In genomic region chr3:59979542-59979941, GRCh38 we compare ENCODE assay signal across 23 cellular contexts.
A peak's percentile ranks its signal among the peaks of the same experiment; 100 is the strongest.
DNase-seq lines count a peak whose midpoint lies in the region; ATAC-seq and TF ChIP-seq lines count a peak whose summit lies in the region.
"Had no signal": no experiment of that assay in that cellular context is flagged by ENCODE, and none has a peak within 500 bp of the region (broad histone marks: within the 10 kb centered on the region; RNA-seq: fewer than 3 reads in every experiment).

No MANE protein-coding gene starts in this region.

- POLR2A ChIA-PET in activated CD4-positive, alpha-beta T cell treated with anti-CD3 and anti-CD28 coated beads for 36 hours (lab: Charles Lee) = interaction anchor here (0.7 to 0.9 kb wide), 3 partner anchors 13 to 1027 kb away, joined by 3 read pairs; no protein-coding TSS in a partner anchor

- ATAC-seq in activated CD4-positive, alpha-beta T cell treated with anti-CD3 and anti-CD28 coated beads for 36 hours = peak; percentile 93
- no peak for ATAC-seq in HG03469 (IDR thresholded peaks at IDR 0.05; ENCODE audit: unreplicated experiment)
- ATAC-seq: Panc1 had no signal

- H3K9me3 Mint-ChIP-seq in activated CD4-positive, alpha-beta T cell treated with anti-CD3 and anti-CD28 coated beads for 36 hours (ENCODE audit: low read depth) = peaks cover 8% of the 10 kb centered on the region
- no peaks in the 10 kb centered on the region for H3K9me3 Mint-ChIP-seq in glutamatergic neuron (ENCODE audit: unreplicated experiment)
- H3K9me3 Mint-ChIP-seq: nephron had no signal

- peak; percentile 53 for DNase-seq in activated CD4-positive, alpha-beta T cell treated with anti-CD3 and anti-CD28 coated beads for 36 hours
- DNase-seq in activated CD4-positive, alpha-beta T cell treated with anti-CD3 and anti-CD28 coated beads for 1 hour = no peak
- peak in 2 of 3 donors; percentile 16 to 25 for DNase-seq in stimulated activated CD4-positive, alpha-beta T cell treated with anti-CD3 and anti-CD28 coated beads, Interleukin-12 subunit alpha, Interleukin-12 subunit beta, amount 100 ng/mL, for 48 hours (ENCODE audit: low read depth in 2 of 3, low spot score in 1 of 3)
- DNase-seq in stimulated activated CD4-positive, alpha-beta T cell treated with anti-CD3 and anti-CD28 coated beads, Interleukin-12 subunit alpha, Interleukin-12 subunit beta, amount 100 ng/mL, for 4 hours = no peak
- no peak for DNase-seq in glutamatergic neuron
- no peak for DNase-seq in NCI-H2227 (lab: John Stamatoyannopoulos, UW; ENCODE audit: unreplicated experiment)
- DNase-seq in NCI-H345 (lab: John Stamatoyannopoulos, UW) = no peak
- DNase-seq: activated CD8-positive, alpha-beta memory T cell treated with anti-CD3 and anti-CD28 coated beads for 24 hours; amniotic stem cell; KBM-7; kidney; MG63; NCI-H2029; NCI-H2227 treated with DMSO at 0.1 percent for 48 hours; SHP77 treated with DMSO at 0.1 percent for 48 hours; T1000; testis; WERI-Rb-1 had no signal

- peaks cover 57% of the 10 kb centered on the region for H3K4me1 Mint-ChIP-seq in activated CD4-positive, alpha-beta T cell treated with anti-CD3 and anti-CD28 coated beads for 36 hours
- peaks cover 35% of the 10 kb centered on the region for H3K4me1 Mint-ChIP-seq in glutamatergic neuron (ENCODE audit: low read depth, unreplicated experiment)
- H3K4me1 Mint-ChIP-seq: mesothelial cell of epicardium, nephron had no signal

- H3K36me3 Mint-ChIP-seq in activated CD4-positive, alpha-beta T cell treated with anti-CD3 and anti-CD28 coated beads for 36 hours (ENCODE audit: low read depth) = peaks cover 16% of the 10 kb centered on the region
- H3K36me3 Mint-ChIP-seq in glutamatergic neuron (ENCODE audit: unreplicated experiment) = no peaks in the 10 kb centered on the region
- H3K36me3 Mint-ChIP-seq: mesothelial cell of epicardium had no signal

- CTCF ChIA-PET in activated CD4-positive, alpha-beta T cell treated with anti-CD3 and anti-CD28 coated beads for 36 hours (lab: Charles Lee) = interaction anchor here (0.8 to 1.2 kb wide), 4 partner anchors 9 to 87 kb away, joined by 3 read pairs; no protein-coding TSS in a partner anchor

- H3K27ac Mint-ChIP-seq in activated CD4-positive, alpha-beta T cell treated with anti-CD3 and anti-CD28 coated beads for 36 hours = peak overlapping the region; percentile 89
- H3K27ac Mint-ChIP-seq in glutamatergic neuron (ENCODE audit: unreplicated experiment) = peak overlapping the region; percentile 78
- H3K27ac Mint-ChIP-seq: mesothelial cell of epicardium, nephron had no signal

- intact Hi-C loops in activated CD4-positive, alpha-beta T cell treated with anti-CD3 and anti-CD28 coated beads for 36 hours (cut with DNase I, micrococcal nuclease) = loop anchor here in 1 of 2 experiments (1.0 to 2.0 kb wide), 2 partner anchors 37 to 44 kb away; no protein-coding TSS in a partner anchor

- no peaks in the 10 kb centered on the region for H3K27me3 Mint-ChIP-seq in activated CD4-positive, alpha-beta T cell treated with anti-CD3 and anti-CD28 coated beads for 36 hours
- H3K27me3 Mint-ChIP-seq in glutamatergic neuron (ENCODE audit: unreplicated experiment) = peaks cover 2% of the 10 kb centered on the region
- H3K27me3 Mint-ChIP-seq: stimulated activated naive B cell treated with anti-CD40 and anti-IgM and Interleukin-4, amounts not matched to agents 10 μg/mL and 1 μg/mL and 100 μg/mL, for 72 hours had no signal

- TF ChIP-seq CTCF in glutamatergic neuron (IDR thresholded peaks at IDR 0.05; ENCODE audit: partially characterized antibody, unreplicated experiment) = no peak

- H3K4me3 Mint-ChIP-seq in activated CD4-positive, alpha-beta T cell treated with anti-CD3 and anti-CD28 coated beads for 36 hours = peak overlapping the region; percentile 21
- H3K4me3 Mint-ChIP-seq in glutamatergic neuron (ENCODE audit: unreplicated experiment) = no peak overlapping the region
- H3K4me3 Mint-ChIP-seq: mesothelial cell of epicardium; nephron; stimulated activated naive B cell treated with anti-CD40 and anti-IgM and Interleukin-4, amounts not matched to agents 10 μg/mL and 1 μg/mL and 100 μg/mL, for 72 hours had no signal

Comparison
In these comparisons a context has a peak if more than half of its experiments do, and no peak if none do; other contexts are left out.
1. DNase-seq: peak in activated CD4-positive, alpha-beta T cell treated with anti-CD3 and anti-CD28 coated beads for 36 hours (single experiment) and stimulated activated CD4-positive, alpha-beta T cell treated with anti-CD3 and anti-CD28 coated beads, Interleukin-12 subunit alpha, Interleukin-12 subunit beta, amount 100 ng/mL, for 48 hours (2 of 3); none in activated CD4-positive, alpha-beta T cell treated with anti-CD3 and anti-CD28 coated beads for 1 hour (single experiment), stimulated activated CD4-positive, alpha-beta T cell treated with anti-CD3 and anti-CD28 coated beads, Interleukin-12 subunit alpha, Interleukin-12 subunit beta, amount 100 ng/mL, for 4 hours (single experiment), glutamatergic neuron (single experiment), NCI-H2227 (single experiment) and NCI-H345 (single experiment).